ENCODE assay signal across 8 cellular contexts in the genomic region with DNA sequence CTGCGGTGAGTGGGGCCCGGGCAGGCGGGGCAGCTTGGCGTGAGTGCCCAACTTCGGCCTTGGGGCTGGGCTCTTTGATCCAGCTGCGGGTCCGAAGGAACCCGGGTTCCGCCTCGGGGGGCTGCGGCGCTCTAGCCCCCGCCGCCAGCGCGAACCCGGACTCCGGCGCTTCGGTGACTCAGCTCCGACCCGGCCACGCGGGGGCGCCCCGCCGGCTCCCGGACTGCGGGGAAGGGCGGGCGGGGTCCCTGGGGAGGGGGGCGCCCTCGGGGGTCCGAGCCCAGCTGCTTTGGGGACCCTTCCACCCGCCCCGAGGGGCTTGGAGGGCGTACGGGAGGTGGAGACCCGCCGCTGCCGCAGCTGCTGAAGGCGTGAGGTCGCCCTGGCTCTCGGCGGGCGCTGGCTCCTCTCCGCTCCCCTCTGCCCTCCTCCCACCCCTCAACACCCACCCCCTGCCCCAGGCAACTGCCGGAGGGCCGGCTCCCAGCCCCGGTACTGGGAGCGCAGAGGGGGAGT. TPM values are rescaled to one million over a fixed set of nuclear protein-coding genes. Genes with fewer than 3 reads are reported as not detected.
DNase-seq lines count a peak whose midpoint lies in the region; ATAC-seq and TF ChIP-seq lines count a peak whose summit lies in the region.

No MANE protein-coding gene starts in this region.

- no peaks in the 10 kb centered on the region for H3K36me3 Mint-ChIP-seq in osteocyte (ENCODE audit: unreplicated experiment)

- H3K4me3 Mint-ChIP-seq in osteocyte (ENCODE audit: unreplicated experiment), result peak overlapping the region; percentile 77

- no peak overlapping the region for H3K27ac ChIP-seq in aorta (ENCODE audit: low read depth in 1 of 2, low read length in 2 of 2)

- no peaks in the 10 kb centered on the region for H3K27me3 Mint-ChIP-seq in osteocyte (ENCODE audit: unreplicated experiment)

- no peaks in the 10 kb centered on the region for H3K9me3 Mint-ChIP-seq in osteocyte (ENCODE audit: unreplicated experiment)

- H3K27ac Mint-ChIP-seq in osteocyte (ENCODE audit: unreplicated experiment), result no peak overlapping the region

- peaks cover 23% of the 10 kb centered on the region for H3K4me1 Mint-ChIP-seq in osteocyte (ENCODE audit: unreplicated experiment)

- peak overlapping the region; percentile 68 for H3K4me3 ChIP-seq in AG09309 (ENCODE audit: control insufficient read depth, low read depth, low read length)
- peak overlapping the region; percentile 80 to 93 for H3K4me3 ChIP-seq in aorta (ENCODE audit: low read length in 2 of 2)

- H3K9me3 ChIP-seq in aorta (ENCODE audit: control insufficient read depth, low read length), result no peaks in the 10 kb centered on the region

- TF ChIP-seq CTCF in AG09309 (IDR thresholded peaks at IDR 0.05; ENCODE audit: control insufficient read depth, insufficient read depth, low read depth, low read length, missing control alignments) (peak; percentile 24), osteocyte (IDR thresholded peaks at IDR 0.05) (peak; percentile 84)

- intact Hi-C loops in aorta (cut with DNase I), result loop anchor here in 1 of 2 donors (5.0 kb wide), 1 partner anchor 204 kb away; no protein-coding TSS in a partner anchor

- WGBS in aorta, 2 donors, result 0 to 1% methylated on average over 14 to 51 of the region's 51 CpGs

- DNase-seq in AG09309 (ENCODE audit: low read depth) (no peak), NCI-H1694 treated with DMSO at 0.1 percent for 48 hours (lab: John Stamatoyannopoulos, UW) (peak; percentile 44), glomerular visceral epithelial cell (ENCODE audit: extremely low spot score) (peak; percentile 36), osteocyte (ENCODE audit: extremely low spot score, unreplicated experiment) (no peak), aorta (peak; percentile 65 to 87), GOT3 (lab: John Stamatoyannopoulos, UW) (no peak)
- DNase-seq in activated T-helper 1 cell treated with anti-CD3 and anti-CD28 coated beads, Interleukin-2, amount 50 U/mL, for 16 hours (ENCODE audit: low read depth in 1 of 2, low spot score in 1 of 2), result peak; percentile 17 to 37

- ATAC-seq in GM19351 (IDR thresholded peaks at IDR 0.05; ENCODE audit: unreplicated experiment) (peak; percentile 56), aorta (ENCODE audit: low FRiP score) (peak; percentile 66)

- no peaks in the 10 kb centered on the region for H3K36me3 ChIP-seq in aorta (ENCODE audit: control insufficient read depth in 1 of 2, insufficient read depth in 2 of 2, low read length in 1 of 2)

- no peaks in the 10 kb centered on the region for H3K27me3 ChIP-seq in aorta (ENCODE audit: control insufficient read depth in 1 of 2, insufficient read depth in 2 of 2, low read length in 1 of 2)

- H3K4me1 ChIP-seq in aorta (ENCODE audit: control insufficient read depth in 1 of 2, insufficient read depth in 2 of 2, low read length in 2 of 2), result no peaks in the 10 kb centered on the region

RNA-seq across cellular contexts. Expression of a gene that starts 0.5 kb away (rescaled TPM):
- total RNA-seq in osteocyte (33.7 and 33.9 TPM in 2 replicates), aorta (10 to 100 TPM; 29.4 to 37.1 TPM)
- polyA plus RNA-seq in aorta, result 10 to 100 TPM; 19.0 to 21.4 TPM

Comparison
In these comparisons a context has a peak if more than half of its experiments do, and no peak if none do; other contexts are left out.
1. DNase-seq: peak in NCI-H1694 treated with DMSO at 0.1 percent for 48 hours (single experiment), activated T-helper 1 cell treated with anti-CD3 and anti-CD28 coated beads, Interleukin-2, amount 50 U/mL, for 16 hours (2 of 2), glomerular visceral epithelial cell (single experiment) and aorta (2 of 2); none in AG09309 (single experiment), osteocyte (single experiment) and GOT3 (single experiment).